In the genomic region with DNA sequence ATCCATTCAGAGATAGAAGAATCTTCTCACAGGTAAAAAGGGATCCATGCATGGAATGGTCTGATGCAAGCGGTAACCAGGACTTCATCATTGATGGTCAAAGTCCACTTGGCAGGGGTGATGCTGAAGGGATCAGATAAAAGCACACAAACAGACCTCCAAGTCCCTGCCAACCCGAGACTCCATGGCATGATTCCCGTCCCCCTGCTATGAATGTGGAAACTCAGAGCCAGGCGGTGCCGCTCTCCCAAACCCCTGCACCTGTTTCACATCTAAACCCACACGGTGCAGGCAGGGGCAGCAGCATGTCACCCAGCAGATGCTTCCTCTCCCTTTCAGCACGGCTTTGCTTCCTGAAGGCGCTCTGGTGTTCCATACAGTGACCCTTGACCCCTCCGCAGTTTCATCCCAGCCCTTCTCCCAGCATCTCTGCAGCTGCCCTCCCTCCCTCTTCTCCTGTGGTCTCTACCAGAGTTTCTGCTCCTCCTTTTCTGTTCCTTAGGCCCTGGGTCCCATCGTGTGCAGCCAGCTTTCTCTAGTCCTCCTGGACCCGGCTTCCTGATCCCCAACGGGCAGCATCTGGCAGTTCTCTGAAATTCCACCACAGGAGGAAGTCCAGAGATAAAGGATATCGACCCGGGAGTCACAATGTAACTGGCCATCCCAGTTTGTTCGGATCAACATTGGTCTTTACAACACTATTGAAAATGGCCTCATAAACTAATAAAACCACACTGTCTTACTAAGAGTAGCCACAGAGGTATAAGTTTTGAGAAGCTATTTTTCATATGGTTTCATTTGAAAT, we compare ENCODE assay signal across 19 cellular contexts.
DNase-seq lines count a peak whose midpoint lies in the region; ATAC-seq and TF ChIP-seq lines count a peak whose summit lies in the region.
"Had no signal": no experiment of that assay in that cellular context is flagged by ENCODE, and none has a peak within 500 bp of the region (broad histone marks: within the 10 kb centered on the region; RNA-seq: fewer than 3 reads in every experiment).

No MANE protein-coding gene starts in this region.

- no peaks in the 10 kb centered on the region for H3K27me3 ChIP-seq in BLaER1 treated with 17β-estradiol and CSF1 and Interleukin-3, amounts not matched to agents 10 nM and 100 nM
- H3K27me3 ChIP-seq in hepatocyte (no peaks in the 10 kb centered on the region), trophoblast cell (ENCODE audit: insufficient read depth, low read length) (no peaks in the 10 kb centered on the region)
- H3K27me3 ChIP-seq: left lung, uterus had no signal

- no peak overlapping the region for H4K91ac ChIP-seq in trophoblast cell (ENCODE audit: low read depth, low read length)

- peak overlapping the region in 8 of 11 experiments; percentile 30 to 75 (median 54); a peak in 15 of 22 replicates for H3K27ac ChIP-seq in BLaER1 treated with 17β-estradiol and CSF1 and Interleukin-3, amounts not matched to agents 10 nM and 100 nM
- H3K27ac ChIP-seq in hepatocyte (peak overlapping the region; percentile 86), trophoblast cell (ENCODE audit: low read depth, low read length) (no peak overlapping the region)
- H3K27ac ChIP-seq: left lung, parathyroid adenoma had no signal

- WGBS in hepatocyte (ENCODE audit: low lambda C conversion rate, missing lambda C conversion rate): 61% methylated on average over 15 of the region's 15 CpGs
- no CpG with 5 or more reads among the region's 15 CpGs for WGBS in trophoblast cell (ENCODE audit: extremely low coverage, insufficient coverage, insufficient read length)

- no peak overlapping the region for H2BK12ac ChIP-seq in trophoblast cell (ENCODE audit: low read length)

- no peak overlapping the region for H3K27ac Mint-ChIP-seq in stimulated activated effector memory CD8-positive, alpha-beta T cell treated with anti-CD3 and anti-CD28 coated beads, Interleukin-12 subunit alpha, Interleukin-12 subunit beta, amount 100 ng/mL, for 72 hours
- H3K27ac Mint-ChIP-seq: stimulated activated naive CD8-positive, alpha-beta T cell treated with anti-CD3 and anti-CD28 coated beads, Interleukin-15, Interleukin-2, amounts not matched to agents 100 ng/mL and 50 ng/mL, for 24 hours had no signal

- H3K79me2 ChIP-seq in hepatocyte (no peaks in the 10 kb centered on the region), trophoblast cell (ENCODE audit: control insufficient read depth, insufficient read depth, low read length, poor library complexity) (no peaks in the 10 kb centered on the region)
- H3K79me2 ChIP-seq: parathyroid adenoma had no signal

- peaks cover 0 to 6% (median 0%) of the 10 kb centered on the region in 11 experiments; a peak in 1 of 22 replicates for H4K20me1 ChIP-seq in BLaER1 treated with 17β-estradiol and CSF1 and Interleukin-3, amounts not matched to agents 10 nM and 100 nM
- no peaks in the 10 kb centered on the region for H4K20me1 ChIP-seq in hepatocyte (ENCODE audit: insufficient read depth, poor library complexity, severe bottlenecking)

- H3K36me3 Mint-ChIP-seq in stimulated activated effector memory CD8-positive, alpha-beta T cell treated with anti-CD3 and anti-CD28 coated beads, Interleukin-12 subunit alpha, Interleukin-12 subunit beta, amount 100 ng/mL, for 72 hours: no peaks in the 10 kb centered on the region

- peaks cover 17 to 27% (median 24%) of the 10 kb centered on the region in 11 experiments for H3K9me3 ChIP-seq in BLaER1 treated with 17β-estradiol and CSF1 and Interleukin-3, amounts not matched to agents 10 nM and 100 nM (replicated peaks in 1 of 11)
- H3K9me3 ChIP-seq in hepatocyte (ENCODE audit: low read depth) (no peaks in the 10 kb centered on the region), trophoblast cell (ENCODE audit: insufficient read depth, low read depth, low read length) (peaks cover 4% of the 10 kb centered on the region)
- H3K9me3 ChIP-seq: uterus had no signal

- no peak for ATAC-seq in stimulated activated effector memory CD8-positive, alpha-beta T cell treated with anti-CD3 and anti-CD28 coated beads, Interleukin-12 subunit alpha, Interleukin-12 subunit beta, amount 100 ng/mL, for 72 hours
- ATAC-seq: left lung had no signal

- H2BK120ac ChIP-seq in trophoblast cell (ENCODE audit: insufficient read depth, low read length, poor library complexity): no peak overlapping the region

- no peak overlapping the region for H3K23ac ChIP-seq in trophoblast cell (ENCODE audit: low read length)

- H3K9ac ChIP-seq in BLaER1 treated with 17β-estradiol and CSF1 and Interleukin-3, amounts not matched to agents 10 nM and 100 nM: peak overlapping the region in 2 of 11 experiments; percentile 23 to 44; a peak in 2 of 22 replicates
- H3K9ac ChIP-seq in trophoblast cell (ENCODE audit: low read length): no peak overlapping the region
- H3K9ac ChIP-seq: parathyroid adenoma had no signal

- no peak overlapping the region for H2AFZ ChIP-seq in hepatocyte
- no peak overlapping the region for H2AFZ ChIP-seq in trophoblast cell (ENCODE audit: insufficient read depth, low read length, poor library complexity)
- H2AFZ ChIP-seq: parathyroid adenoma had no signal

- no peak overlapping the region for H2AK5ac ChIP-seq in trophoblast cell (ENCODE audit: low read length)

- peaks cover 6% of the 10 kb centered on the region for H3K9me3 Mint-ChIP-seq in stimulated activated effector memory CD8-positive, alpha-beta T cell treated with anti-CD3 and anti-CD28 coated beads, Interleukin-12 subunit alpha, Interleukin-12 subunit beta, amount 100 ng/mL, for 72 hours

- H3K4ac ChIP-seq in trophoblast cell (ENCODE audit: low read depth, low read length): no peak overlapping the region

- no peaks in the 10 kb centered on the region for H3K36me3 ChIP-seq in BLaER1 treated with 17β-estradiol and CSF1 and Interleukin-3, amounts not matched to agents 10 nM and 100 nM
- H3K36me3 ChIP-seq in hepatocyte (replicated peaks; ENCODE audit: insufficient read depth, low read depth) (no peaks in the 10 kb centered on the region), trophoblast cell (ENCODE audit: control insufficient read depth in 1 of 2, insufficient read depth in 2 of 2, low read length in 2 of 2) (no peaks in the 10 kb centered on the region)
- H3K36me3 ChIP-seq: left lung, uterus had no signal

- no peak overlapping the region for H3K4me3 ChIP-seq in BLaER1 treated with 17β-estradiol and CSF1 and Interleukin-3, amounts not matched to agents 10 nM and 100 nM
- H3K4me3 ChIP-seq in hepatocyte (no peak overlapping the region), trophoblast cell (ENCODE audit: low read depth, low read length) (peak overlapping the region; percentile 13)
- H3K4me3 ChIP-seq: left lung, uterus had no signal

- no peaks in the 10 kb centered on the region for H3K4me1 Mint-ChIP-seq in stimulated activated effector memory CD8-positive, alpha-beta T cell treated with anti-CD3 and anti-CD28 coated beads, Interleukin-12 subunit alpha, Interleukin-12 subunit beta, amount 100 ng/mL, for 72 hours
- H3K4me1 Mint-ChIP-seq: IgD-negative memory B cell had no signal

- no peak overlapping the region for H3K4me3 Mint-ChIP-seq in stimulated activated effector memory CD8-positive, alpha-beta T cell treated with anti-CD3 and anti-CD28 coated beads, Interleukin-12 subunit alpha, Interleukin-12 subunit beta, amount 100 ng/mL, for 72 hours
- H3K4me3 Mint-ChIP-seq: IgD-negative memory B cell; stimulated activated naive CD8-positive, alpha-beta T cell treated with anti-CD3 and anti-CD28 coated beads, Interleukin-15, Interleukin-2, amounts not matched to agents 100 ng/mL and 50 ng/mL, for 24 hours had no signal

- no peaks in the 10 kb centered on the region for H3K79me1 ChIP-seq in trophoblast cell (ENCODE audit: low read length)

- H3K4me2 ChIP-seq in BLaER1 treated with 17β-estradiol and CSF1 and Interleukin-3, amounts not matched to agents 10 nM and 100 nM: peak overlapping the region; percentile 64 to 93 (median 83)
- peak overlapping the region; percentile 39 for H3K4me2 ChIP-seq in hepatocyte
- no peak overlapping the region for H3K4me2 ChIP-seq in trophoblast cell (ENCODE audit: low read length)

- no peaks in the 10 kb centered on the region for H3K9me2 ChIP-seq in hepatocyte (replicated peaks; ENCODE audit: insufficient read depth)

- no peak overlapping the region for H3K18ac ChIP-seq in trophoblast cell (ENCODE audit: low read length)

- H4K8ac ChIP-seq in trophoblast cell (ENCODE audit: low read depth, low read length): no peak overlapping the region

- H3K4me1 ChIP-seq in BLaER1 treated with 17β-estradiol and CSF1 and Interleukin-3, amounts not matched to agents 10 nM and 100 nM: peaks cover 43 to 48% (median 46%) of the 10 kb centered on the region in 10 experiments
- peaks cover 17% of the 10 kb centered on the region for H3K4me1 ChIP-seq in hepatocyte (ENCODE audit: insufficient read depth)
- H3K4me1 ChIP-seq in trophoblast cell (ENCODE audit: control insufficient read depth in 1 of 2, insufficient read depth in 2 of 2, low read length in 2 of 2): no peaks in the 10 kb centered on the region
- H3K4me1 ChIP-seq: left lung, parathyroid adenoma, uterus had no signal

- no peak overlapping the region for H2BK5ac ChIP-seq in trophoblast cell (ENCODE audit: low read depth, low read length, poor library complexity)

- H4K12ac ChIP-seq in trophoblast cell (ENCODE audit: low read depth, low read length): no peak overlapping the region

- peak; percentile 71 for DNase-seq in LoVo (ENCODE audit: low spot score)
- peak; percentile 58 for DNase-seq in hepatocyte (ENCODE audit: low spot score)
- no peak for DNase-seq in trophoblast cell
- DNase-seq in activated T-cell treated with anti-CD3 and anti-CD28 coated beads, Interleukin-2, amount 50 U/mL, for 48 hours: no peak
- no peak for DNase-seq in germinal center (ENCODE audit: low spot score)
- DNase-seq in glomerular visceral epithelial cell (ENCODE audit: extremely low spot score): no peak
- DNase-seq in stimulated activated effector memory CD8-positive, alpha-beta T cell treated with anti-CD3 and anti-CD28 coated beads, Interleukin-12 subunit alpha, Interleukin-12 subunit beta, amount 100 ng/mL, for 72 hours (ENCODE audit: low spot score in 2 of 2): no peak
- DNase-seq: activated CD4-positive, CD25-positive, alpha-beta regulatory T cell treated with anti-CD3 and anti-CD28 coated beads, Interleukin-2, amount 50 U/mL, for 72 hours; activated gamma-delta T cell; amygdala; GF-D8; left lung; NCI-H2081 treated with DMSO at 0.1 percent for 48 hours; NCI-H524 treated with DMSO at 0.1 percent for 48 hours; uterus had no signal

- H3K14ac ChIP-seq in trophoblast cell (ENCODE audit: low read length): no peak overlapping the region

- TF ChIP-seq CTCF in hepatocyte (IDR thresholded peaks at IDR 0.05; ENCODE audit: poor library complexity): no peak

Comparison
In these comparisons a context has a peak if more than half of its experiments do, and no peak if none do; other contexts are left out.
1. DNase-seq: peak in LoVo (single experiment) and hepatocyte (single experiment); none in trophoblast cell (0 of 2), activated T-cell treated with anti-CD3 and anti-CD28 coated beads, Interleukin-2, amount 50 U/mL, for 48 hours (0 of 2), germinal center (single experiment), glomerular visceral epithelial cell (single experiment) and stimulated activated effector memory CD8-positive, alpha-beta T cell treated with anti-CD3 and anti-CD28 coated beads, Interleukin-12 subunit alpha, Interleukin-12 subunit beta, amount 100 ng/mL, for 72 hours (0 of 2).